In the genomic region with DNA sequence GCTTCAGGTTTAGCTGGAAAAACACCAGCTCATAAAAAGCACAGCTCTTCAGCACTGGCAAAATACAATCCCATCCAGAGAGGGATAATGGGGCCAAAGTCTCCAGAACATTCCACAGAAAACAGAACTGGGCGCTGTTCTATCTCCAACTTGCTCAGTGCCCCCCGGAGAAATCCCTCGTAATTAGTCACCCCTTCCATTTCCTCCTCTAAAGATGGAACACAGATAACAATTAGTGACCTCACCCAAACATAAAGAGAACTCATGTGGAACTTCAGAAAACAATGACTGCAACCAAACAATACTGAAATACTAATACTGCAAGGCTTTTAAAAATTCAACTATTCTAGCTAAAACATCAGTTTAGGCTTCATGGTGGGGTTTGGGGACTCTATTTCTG, we compare ENCODE assay signal across 8 cellular contexts. TPM values are rescaled to one million over a fixed set of nuclear protein-coding genes. Genes with fewer than 3 reads are reported as not detected.
DNase-seq lines count a peak whose midpoint lies in the region; ATAC-seq, FAIRE-seq and TF ChIP-seq lines count a peak whose summit lies in the region.

No MANE protein-coding gene starts in this region.

- CTCF ChIA-PET in HepG2 (lab: Yijun Ruan, JAX; ENCODE audit: low intra/inter-chr PET ratio, low total read pairs), result no interaction called here

- TF ChIP-seq EP300 in HepG2 (IDR thresholded peaks at IDR 0.05; ENCODE audit: low read depth in 2 of 2, low read length in 2 of 2) (no peak), HepG2 (CRISPR knock-in tag; IDR thresholded peaks at IDR 0.05; ENCODE audit: borderline replicate concordance) (no peak)

- H3K27ac ChIP-seq in HepG2 (ENCODE audit: extremely low read length, insufficient read depth, low read length) (no peak overlapping the region), right lobe of liver (no peak overlapping the region), body of pancreas (no peak overlapping the region)

- no peak overlapping the region for H3K4me2 ChIP-seq in HepG2 (ENCODE audit: low read depth, low read length)

- H3K4me1 ChIP-seq in HepG2 (ENCODE audit: insufficient read depth, low read length), result peaks cover 9% of the 10 kb centered on the region; the same call in 1 of the 2 replicates
- H3K4me1 ChIP-seq in right lobe of liver, result no peaks in the 10 kb centered on the region
- H3K4me1 ChIP-seq in body of pancreas, result peaks cover 12% of the 10 kb centered on the region

- no peak for TF ChIP-seq CTCF in HepG2 (CRISPR knock-in tag; IDR thresholded peaks at IDR 0.05)
- no peak for TF ChIP-seq CTCF in right lobe of liver (IDR thresholded peaks at IDR 0.05)
- TF ChIP-seq CTCF in body of pancreas (IDR thresholded peaks at IDR 0.05), result no peak

- no peaks in the 10 kb centered on the region for H4K20me1 ChIP-seq in HepG2 (ENCODE audit: insufficient read depth, low read length)

- H3K4me3 ChIP-seq in HepG2 (replicated peaks in 1 of 3; ENCODE audit: insufficient read depth in 1 of 3, low read depth in 2 of 3, low read length in 3 of 3), result no peak overlapping the region
- no peak overlapping the region for H3K4me3 ChIP-seq in right lobe of liver
- H3K4me3 ChIP-seq in body of pancreas, result no peak overlapping the region

- no peak overlapping the region for H3K9ac ChIP-seq in HepG2 (ENCODE audit: insufficient read depth, low read depth, low read length)

- TF ChIP-seq RAD21 in HepG2 (CRISPR knock-in tag; IDR thresholded peaks at IDR 0.05), result no peak

- POLR2A ChIA-PET in HepG2 (lab: Yijun Ruan, JAX), result no interaction called here

- in situ Hi-C loops in HepG2 (cut with HindIII; ENCODE audit: extremely low pct_ligation_motif_present, low pct_unique_long_range_greater_than_20kb), result no loop called here

- DNase-seq in HepG2 (ENCODE audit: low spot score) (peak; percentile 14), right lobe of liver (no peak), amniotic epithelial cell (ENCODE audit: low read depth) (peak; percentile 89), iris pigment epithelial cell (ENCODE audit: low read depth) (peak; percentile 64), body of pancreas (no peak)

- 78% methylated on average over 3 of the region's 3 CpGs for WGBS in HepG2 (ENCODE audit: low lambda C conversion rate)
- 56% methylated on average over 3 of the region's 3 CpGs for WGBS in right lobe of liver (ENCODE audit: insufficient coverage, low coverage, low lambda C conversion rate, missing lambda C conversion rate)
- 60 to 68% methylated on average over 3 of the region's 3 CpGs for WGBS in body of pancreas, 2 donors

- intact Hi-C loops in HepG2 (cut with micrococcal nuclease; ENCODE audit: unreplicated experiment) (no loop called here), right lobe of liver (cut with DNase I) (no loop called here), body of pancreas (cut with DNase I) (no loop called here)

- H3K27me3 ChIP-seq in HepG2 (ENCODE audit: control insufficient read depth in 1 of 2, insufficient read depth in 2 of 2, low read length in 2 of 2) (no peaks in the 10 kb centered on the region), right lobe of liver (no peaks in the 10 kb centered on the region), body of pancreas (no peaks in the 10 kb centered on the region)

- H3K9me3 ChIP-seq in HepG2 (ENCODE audit: low read length) (no peaks in the 10 kb centered on the region), right lobe of liver (no peaks in the 10 kb centered on the region), body of pancreas (no peaks in the 10 kb centered on the region)

- H3K79me2 ChIP-seq in HepG2 (ENCODE audit: insufficient read depth, low read length), result no peaks in the 10 kb centered on the region

- ATAC-seq in HepG2 (no peak), right lobe of liver (no peak), body of pancreas (no peak), GM19397 (IDR thresholded peaks at IDR 0.05; ENCODE audit: unreplicated experiment) (no peak), GM19035 (IDR thresholded peaks at IDR 0.05; ENCODE audit: unreplicated experiment) (no peak), HG03025 (IDR thresholded peaks at IDR 0.05; ENCODE audit: low FRiP score, unreplicated experiment) (no peak)

- TF ChIP-seq POLR2A in HepG2 (IDR thresholded peaks at IDR 0.05; ENCODE audit: insufficient read depth in 1 of 2, low read depth in 2 of 2, low read length in 2 of 2) (no peak), right lobe of liver (IDR thresholded peaks at IDR 0.05) (no peak), body of pancreas (IDR thresholded peaks at IDR 0.05) (no peak)

- BruUV-seq in HepG2 (replicated peaks; lab: Mats Ljungman, UMichigan), result no TSS peak

- H2AFZ ChIP-seq in HepG2 (ENCODE audit: low read length), result no peak overlapping the region

- FAIRE-seq in HepG2 (lab: Jason Lieb, UNC), result no peak

- H3K36me3 ChIP-seq in HepG2 (replicated peaks in 1 of 2; ENCODE audit: control insufficient read depth in 1 of 2, insufficient read depth in 2 of 2, low read length in 2 of 2) (no peaks in the 10 kb centered on the region), right lobe of liver (no peaks in the 10 kb centered on the region), body of pancreas (replicated peaks in 1 of 2; ENCODE audit: insufficient read depth in 1 of 2, low read depth in 2 of 2) (no peaks in the 10 kb centered on the region)

TF ChIP-seq in HepG2, 621 proteins besides CTCF, POLR2A, EP300 and RAD21:
- TF ChIP-seq ZNF251 (CRISPR knock-in tag; IDR thresholded peaks at IDR 0.05), result no peak

RNA-seq across cellular contexts. Expression of a gene that starts 46.3 kb away (rescaled TPM):
- total RNA-seq in HepG2 (2016; rRNA removed; fragmentation: Illumina TruSeq; extraction: Trizol) (1.8 TPM in 2 replicates), right lobe of liver (1 to 10 TPM in 1 of 6 experiments, under 1 TPM in 5; 0.56 to 1.9 (median 0.68) TPM), body of pancreas (1 to 10 TPM; 5.3 to 6.0 TPM)
- 0.88 and 1.0 TPM in 2 replicates for total RNA-seq in HepG2 (2016; cell fraction: cytosol; rRNA removed; fragmentation: Illumina TruSeq; extraction: Trizol; ENCODE audit: low read depth)
- 1.4 and 1.8 TPM in 2 replicates for total RNA-seq in HepG2 (2016; cell fraction: insoluble cytoplasmic fraction; rRNA removed; fragmentation: Illumina TruSeq; extraction: Trizol)
- total RNA-seq in HepG2 (2016; cell fraction: membrane; rRNA removed; fragmentation: Illumina TruSeq; extraction: Trizol), result 1.5 and 2.2 TPM in 2 replicates
- total RNA-seq in HepG2 (2016; cell fraction: nucleus; rRNA removed; fragmentation: Illumina TruSeq; extraction: Trizol), result 3.1 and 3.6 TPM in 2 replicates
- 1.1 and 1.2 TPM in 2 replicates for polyA plus RNA-seq in HepG2 (2011; rRNA removed)
- 0.95 and 0.96 TPM in 2 replicates for polyA plus RNA-seq in HepG2 (2011; cell fraction: cytosol; rRNA removed)
- polyA plus RNA-seq in HepG2 (2011; cell fraction: nucleus; rRNA removed), result 2.4 and 2.6 TPM in 2 replicates
- 1.3 and 2.0 TPM in 2 replicates for polyA plus RNA-seq in HepG2 (2012)
- polyA plus RNA-seq in HepG2 (2016; cell fraction: cytosol; fragmentation: Illumina TruSeq; extraction: Trizol; ENCODE audit: low read depth), result 0.15 and 0.22 TPM in 2 replicates
- 1.5 and 1.9 TPM in 2 replicates for polyA plus RNA-seq in HepG2 (2016; cell fraction: insoluble cytoplasmic fraction; fragmentation: Illumina TruSeq; extraction: Trizol; ENCODE audit: low read depth)
- polyA plus RNA-seq in HepG2 (2016; cell fraction: membrane; fragmentation: Illumina TruSeq; extraction: Trizol; ENCODE audit: low read depth), result 0.65 and 1.0 TPM in 2 replicates
- 4.3 and 4.8 TPM in 2 replicates for polyA plus RNA-seq in HepG2 (2016; cell fraction: nucleus; fragmentation: Illumina TruSeq; extraction: Trizol; ENCODE audit: insufficient read depth, low read depth)
- 4.4 and 12.3 TPM in 2 replicates for polyA minus RNA-seq in HepG2 (2011; rRNA and poly(A)+ RNA removed; ENCODE audit: low replicate concordance)
- 1.8 and 3.1 TPM in 2 replicates for polyA minus RNA-seq in HepG2 (2011; cell fraction: cytosol; rRNA and poly(A)+ RNA removed)
- polyA minus RNA-seq in HepG2 (2011; cell fraction: nucleus; rRNA and poly(A)+ RNA removed), result 2.6 and 3.1 TPM in 2 replicates

Comparison
In these comparisons a context has a peak if more than half of its experiments do, and no peak if none do; other contexts are left out.
1. DNase-seq: peak in HepG2 (single experiment), amniotic epithelial cell (single experiment) and iris pigment epithelial cell (single experiment); none in right lobe of liver (0 of 3) and body of pancreas (0 of 4).